In the genomic region with DNA sequence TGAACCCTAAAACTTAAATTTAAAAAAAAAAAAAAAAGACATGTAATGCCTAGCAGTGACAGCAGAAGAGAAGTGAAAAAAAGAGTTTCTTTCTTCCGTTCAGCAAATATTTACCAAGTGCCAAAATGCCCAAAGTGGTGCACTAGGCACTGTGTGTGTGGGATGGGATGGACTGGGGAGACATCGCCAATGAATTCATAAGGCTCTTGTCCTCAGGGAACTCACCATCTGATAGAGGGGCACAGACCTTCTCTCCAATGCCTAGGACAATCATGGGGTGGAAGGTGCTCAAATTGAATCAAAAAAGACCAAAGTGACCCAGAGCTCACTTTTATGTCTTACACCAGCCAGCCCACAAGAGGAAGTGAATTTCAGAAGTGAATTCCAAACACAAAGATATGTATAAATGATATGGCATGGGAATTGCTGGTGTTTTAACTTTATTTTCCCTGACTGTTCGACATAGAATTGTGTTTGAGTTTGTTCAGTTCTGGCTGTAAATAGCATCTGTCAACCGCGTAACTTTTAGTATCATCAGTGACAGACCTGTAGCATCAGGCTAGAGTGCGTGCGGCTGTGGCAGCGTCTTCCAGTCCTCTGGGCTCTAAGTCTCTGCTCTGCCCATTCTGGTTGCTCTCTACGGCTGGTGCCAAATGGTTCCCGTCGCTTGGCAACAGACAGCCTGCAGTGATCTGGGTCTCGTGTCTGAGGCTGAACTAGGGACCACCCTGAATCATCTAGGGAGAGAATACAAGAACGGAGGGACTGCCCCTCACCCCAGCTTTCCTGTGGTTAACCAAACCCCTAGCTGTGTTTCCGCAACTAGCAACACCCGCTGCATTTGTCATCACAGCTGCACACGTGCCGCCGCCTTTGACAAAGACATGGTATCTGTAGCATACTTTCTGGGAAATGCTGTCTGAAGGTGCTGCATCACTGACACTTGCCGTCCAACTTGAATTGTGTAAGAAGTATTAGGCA, we compare ENCODE assay signal across 8 cellular contexts.
DNase-seq lines count a peak whose midpoint lies in the region; ATAC-seq and TF ChIP-seq lines count a peak whose summit lies in the region.

No MANE protein-coding gene starts in this region.

- H3K4me1 ChIP-seq in DND-41 (ENCODE audit: insufficient read depth, low read length) (peaks cover 16% of the 10 kb centered on the region), upper lobe of right lung (peaks cover 29% of the 10 kb centered on the region)

- H2AFZ ChIP-seq in DND-41 (ENCODE audit: low read depth, low read length): no peak overlapping the region

- intact Hi-C loops in posterior cingulate gyrus (cut with DNase I): no loop called here
- intact Hi-C loops in upper lobe of right lung (cut with DNase I): no loop called here

- in situ Hi-C loops in KBM-7 (cut with MboI; ENCODE audit: low pct_unique_long_range_greater_than_20kb, low sequenced_read_pairs): no loop called here

- H3K9me3 Mint-ChIP-seq in central memory CD8-positive, alpha-beta T cell: no peaks in the 10 kb centered on the region

- peak; percentile 97 for ATAC-seq in DND-41 (ENCODE audit: insufficient read depth, low read depth)
- ATAC-seq in GM21381 (IDR thresholded peaks at IDR 0.05; ENCODE audit: unreplicated experiment): peak; percentile 81
- ATAC-seq in central memory CD8-positive, alpha-beta T cell (replicated peaks; ENCODE audit: extremely low read depth, poor library complexity, severe bottlenecking): peak; percentile 91
- ATAC-seq in upper lobe of right lung: peak; percentile 77

- H3K9ac ChIP-seq in DND-41 (ENCODE audit: low read depth, low read length): no peak overlapping the region

- DNase-seq in DND-41: peak; percentile 93
- DNase-seq in KBM-7: peak; percentile 90
- DNase-seq in activated CD4-positive, CD25-positive, alpha-beta regulatory T cell treated with anti-CD3 and anti-CD28 coated beads, Interleukin-2, amount 50 U/mL, for 16 hours (ENCODE audit: low read depth, low spot score): peak; percentile 33
- peak; percentile 44 to 79 for DNase-seq in central memory CD8-positive, alpha-beta T cell (ENCODE audit: low spot score in 2 of 2)
- DNase-seq in posterior cingulate gyrus: peak in 6 of 10 donors; percentile 27 to 85 (median 52)
- DNase-seq in upper lobe of right lung: peak; percentile 73
- no peak for DNase-seq in COLO668 (lab: John Stamatoyannopoulos, UW; ENCODE audit: unreplicated experiment)

- peaks cover 28% of the 10 kb centered on the region for H3K4me1 Mint-ChIP-seq in central memory CD8-positive, alpha-beta T cell

- H3K36me3 ChIP-seq in DND-41 (ENCODE audit: insufficient read depth, low read length) (no peaks in the 10 kb centered on the region), upper lobe of right lung (no peaks in the 10 kb centered on the region)

- no peaks in the 10 kb centered on the region for H3K9me3 ChIP-seq in DND-41 (ENCODE audit: insufficient read depth, low read length, severe bottlenecking)
- no peaks in the 10 kb centered on the region for H3K9me3 ChIP-seq in upper lobe of right lung

- H3K27me3 ChIP-seq in DND-41 (ENCODE audit: insufficient read depth, low read length, poor library complexity): peaks cover 23% of the 10 kb centered on the region
- no peaks in the 10 kb centered on the region for H3K27me3 ChIP-seq in upper lobe of right lung

- H3K4me3 Mint-ChIP-seq in central memory CD8-positive, alpha-beta T cell: peak overlapping the region; percentile 64

- TF ChIP-seq CTCF in DND-41 (IDR thresholded peaks at IDR 0.05; ENCODE audit: borderline replicate concordance, extremely low read depth, low read length, poor library complexity, severe bottlenecking): peak; percentile 35
- TF ChIP-seq CTCF in upper lobe of right lung (IDR thresholded peaks at IDR 0.05): no peak

- no peak overlapping the region for H3K4me3 ChIP-seq in DND-41 (ENCODE audit: low read depth in 1 of 2, low read length in 2 of 2)
- H3K4me3 ChIP-seq in upper lobe of right lung: no peak overlapping the region

- H3K4me2 ChIP-seq in DND-41 (ENCODE audit: insufficient read depth, low read length): peak overlapping the region; percentile 10; the same call in 1 of the 2 replicates

- peak overlapping the region; percentile 51 for H3K27ac Mint-ChIP-seq in central memory CD8-positive, alpha-beta T cell (ENCODE audit: low read depth)

- H3K27me3 Mint-ChIP-seq in central memory CD8-positive, alpha-beta T cell: peaks cover 35% of the 10 kb centered on the region

- no peak overlapping the region for H3K27ac ChIP-seq in DND-41 (ENCODE audit: low read length)
- no peak overlapping the region for H3K27ac ChIP-seq in upper lobe of right lung

- H4K20me1 ChIP-seq in DND-41 (ENCODE audit: insufficient read depth, low read length): peaks cover 9% of the 10 kb centered on the region; the same call in 1 of the 2 replicates

- no peaks in the 10 kb centered on the region for H3K79me2 ChIP-seq in DND-41 (ENCODE audit: insufficient read depth, low read length)

- peaks cover 9% of the 10 kb centered on the region for H3K36me3 Mint-ChIP-seq in central memory CD8-positive, alpha-beta T cell (ENCODE audit: insufficient read depth)
